Comparison of ENCODE assay signal across 21 cellular contexts in genomic region chr10:114334301-114334700, GRCh38.
DNase-seq lines count a peak whose midpoint lies in the region; ATAC-seq and TF ChIP-seq lines count a peak whose summit lies in the region.
"Had no signal": no experiment of that assay in that cellular context is flagged by ENCODE, and none has a peak within 500 bp of the region (broad histone marks: within the 10 kb centered on the region; RNA-seq: fewer than 3 reads in every experiment).

No MANE protein-coding gene starts in this region.

- H2AK5ac ChIP-seq in trophoblast cell (ENCODE audit: low read length), result no peak overlapping the region

- no peaks in the 10 kb centered on the region for H3K27me3 ChIP-seq in BLaER1
- H3K27me3 ChIP-seq in MM.1S (replicated peaks; ENCODE audit: insufficient read depth, low read length), result no peaks in the 10 kb centered on the region
- H3K27me3 ChIP-seq in trophoblast cell (ENCODE audit: insufficient read depth, low read length), result no peaks in the 10 kb centered on the region
- H3K27me3 ChIP-seq in CD4-positive, alpha-beta memory T cell (ENCODE audit: insufficient read depth, low read length), result no peaks in the 10 kb centered on the region
- H3K27me3 ChIP-seq: esophagus muscularis mucosa had no signal

- intact Hi-C loops in CD4-positive, alpha-beta memory T cell (cut with micrococcal nuclease), result no loop called here
- intact Hi-C loops in activated T-helper 1 cell treated with anti-CD3 and anti-CD28 coated beads, Interleukin-12 subunit alpha, Interleukin-12 subunit beta, Interleukin-2, Interleukin-4 antibody, amounts not matched to agents 30 ng/mL and 10 ng/mL and 1 ng/mL, durations not matched to agents 14 hours and 24 hours and 36 hours (cut with micrococcal nuclease), result no loop called here

- H2AFZ ChIP-seq in MM.1S (ENCODE audit: low read length) (no peak overlapping the region), trophoblast cell (ENCODE audit: insufficient read depth, low read length, poor library complexity) (no peak overlapping the region)

- H4K12ac ChIP-seq in trophoblast cell (ENCODE audit: low read depth, low read length), result no peak overlapping the region

- H3K4me3 ChIP-seq in BLaER1, result no peak overlapping the region
- H3K4me3 ChIP-seq in MM.1S (ENCODE audit: low read length), result no peak overlapping the region
- no peak overlapping the region for H3K4me3 ChIP-seq in astrocyte of the spinal cord (ENCODE audit: low read depth, low read length)
- H3K4me3 ChIP-seq in trophoblast cell (ENCODE audit: low read depth, low read length), result no peak overlapping the region
- H3K4me3 ChIP-seq in CD4-positive, alpha-beta memory T cell (ENCODE audit: low read length in 2 of 2), result no peak overlapping the region
- H3K4me3 ChIP-seq: esophagus muscularis mucosa, GM12878, thoracic aorta had no signal

- H3K4me1 Mint-ChIP-seq in CD4-positive, alpha-beta memory T cell, result no peaks in the 10 kb centered on the region
- peaks cover 26% of the 10 kb centered on the region for H3K4me1 Mint-ChIP-seq in activated T-helper 1 cell treated with anti-CD3 and anti-CD28 coated beads, Interleukin-12 subunit alpha, Interleukin-12 subunit beta, Interleukin-2, Interleukin-4 antibody, amounts not matched to agents 30 ng/mL and 10 ng/mL and 1 ng/mL, durations not matched to agents 14 hours and 24 hours and 36 hours (ENCODE audit: low read depth)

- no peaks in the 10 kb centered on the region for H3K36me3 Mint-ChIP-seq in CD4-positive, alpha-beta memory T cell
- no peaks in the 10 kb centered on the region for H3K36me3 Mint-ChIP-seq in activated T-helper 1 cell treated with anti-CD3 and anti-CD28 coated beads, Interleukin-12 subunit alpha, Interleukin-12 subunit beta, Interleukin-2, Interleukin-4 antibody, amounts not matched to agents 30 ng/mL and 10 ng/mL and 1 ng/mL, durations not matched to agents 14 hours and 24 hours and 36 hours (ENCODE audit: low read depth)
- H3K36me3 Mint-ChIP-seq: naive thymus-derived CD4-positive, alpha-beta T cell; stimulated activated naive B cell treated with anti-CD40 and anti-IgM and Interleukin-4, amounts not matched to agents 10 μg/mL and 1 μg/mL and 100 μg/mL, for 72 hours had no signal

- DNase-seq in MM.1S (peak; percentile 53), astrocyte of the spinal cord (ENCODE audit: low read depth, low spot score) (peak; percentile 46), trophoblast cell (no peak), activated gamma-delta T cell (lab: John Stamatoyannopoulos, UW) (no peak)
- DNase-seq in CD4-positive, alpha-beta memory T cell, result no peak
- no peak for DNase-seq in activated T-helper 1 cell treated with anti-CD3 and anti-CD28 coated beads, Interleukin-12 subunit alpha, Interleukin-12 subunit beta, Interleukin-2, Interleukin-4 antibody, amounts not matched to agents 30 ng/mL and 10 ng/mL and 1 ng/mL, durations not matched to agents 14 hours and 24 hours and 36 hours (ENCODE audit: low spot score)
- DNase-seq: activated CD4-positive, alpha-beta T cell treated with anti-CD3 and anti-CD28 coated beads, Interleukin-2, amount 10 ng/mL, durations not matched to agents 7 days and 5 days; activated naive CD4-positive, alpha-beta T cell; anterior cingulate cortex; effector CD8-positive, alpha-beta T cell; mesendoderm; naive thymus-derived CD4-positive, alpha-beta T cell; NCI-H1417; NCI-H510A; stimulated activated CD4-positive, alpha-beta T cell treated with anti-CD3 and anti-CD28 coated beads, Interleukin-1b, Interleukin-23, amount 100 ng/mL, for 48 hours; stimulated activated naive B cell treated with anti-CD40 and anti-IgM and Interleukin-4, amounts not matched to agents 10 μg/mL and 1 μg/mL and 100 μg/mL, for 72 hours had no signal

- H4K20me1 ChIP-seq in BLaER1, result no peaks in the 10 kb centered on the region
- no peaks in the 10 kb centered on the region for H4K20me1 ChIP-seq in MM.1S (ENCODE audit: insufficient read depth, low read length)

- H3K9me2 ChIP-seq in MM.1S (replicated peaks; ENCODE audit: insufficient read depth, low read length), result no peaks in the 10 kb centered on the region

- H3K4me1 ChIP-seq in BLaER1 (peaks cover 73% of the 10 kb centered on the region), MM.1S (ENCODE audit: low read length) (peaks cover 52% of the 10 kb centered on the region), trophoblast cell (ENCODE audit: control insufficient read depth in 1 of 2, insufficient read depth in 2 of 2, low read length in 2 of 2) (peaks cover 20 to 21% of the 10 kb centered on the region in 2 experiments)
- no peaks in the 10 kb centered on the region for H3K4me1 ChIP-seq in CD4-positive, alpha-beta memory T cell (ENCODE audit: insufficient read depth, low read length)

- no peak overlapping the region for H3K23ac ChIP-seq in trophoblast cell (ENCODE audit: low read length)

- H2BK12ac ChIP-seq in trophoblast cell (ENCODE audit: low read length), result no peak overlapping the region

- H3K4me2 ChIP-seq in BLaER1, result peak overlapping the region; percentile 60
- peak overlapping the region; percentile 23; the same call in 1 of the 2 replicates for H3K4me2 ChIP-seq in MM.1S (ENCODE audit: low read depth, low read length)
- no peak overlapping the region for H3K4me2 ChIP-seq in trophoblast cell (ENCODE audit: low read length)

- no peak overlapping the region for H4K91ac ChIP-seq in trophoblast cell (ENCODE audit: low read depth, low read length)

- peaks cover 6% of the 10 kb centered on the region; the same call in 1 of the 2 replicates for H3F3A ChIP-seq in MM.1S (ENCODE audit: insufficient read depth, low read length)

- peak overlapping the region; percentile 25 for H4K8ac ChIP-seq in trophoblast cell (ENCODE audit: low read depth, low read length)

- CTCF ChIA-PET in CD4-positive, alpha-beta memory T cell (lab: Charles Lee; ENCODE audit: partially characterized antibody), result no interaction called here

- no peak overlapping the region for H2BK5ac ChIP-seq in trophoblast cell (ENCODE audit: low read depth, low read length, poor library complexity)

- H3K27ac ChIP-seq in BLaER1 (no peak overlapping the region), MM.1S (ENCODE audit: low read length) (no peak overlapping the region), trophoblast cell (ENCODE audit: low read depth, low read length) (no peak overlapping the region)
- H3K27ac ChIP-seq in CD4-positive, alpha-beta memory T cell (ENCODE audit: low read depth, low read length), result no peak overlapping the region
- H3K27ac ChIP-seq: esophagus muscularis mucosa had no signal

- peak overlapping the region; percentile 18 for H3K18ac ChIP-seq in trophoblast cell (ENCODE audit: low read length)

- no peak for ATAC-seq in GM19397 (IDR thresholded peaks at IDR 0.05; ENCODE audit: unreplicated experiment)
- ATAC-seq: GM12878; naive thymus-derived CD4-positive, alpha-beta T cell; stimulated activated naive B cell treated with anti-CD40 and anti-IgM and Interleukin-4, amounts not matched to agents 10 μg/mL and 1 μg/mL and 100 μg/mL, for 72 hours had no signal

- H3K36me3 ChIP-seq in BLaER1 (no peaks in the 10 kb centered on the region), MM.1S (replicated peaks; ENCODE audit: insufficient read depth, low read length) (no peaks in the 10 kb centered on the region), trophoblast cell (ENCODE audit: control insufficient read depth in 1 of 2, insufficient read depth in 2 of 2, low read length in 2 of 2) (peaks cover 12 to 13% of the 10 kb centered on the region in 2 experiments)
- no peaks in the 10 kb centered on the region for H3K36me3 ChIP-seq in CD4-positive, alpha-beta memory T cell (ENCODE audit: insufficient read depth, low read length)
- H3K36me3 ChIP-seq: thoracic aorta had no signal

- peak overlapping the region; percentile 8 for H3K4ac ChIP-seq in trophoblast cell (ENCODE audit: low read depth, low read length)

- POLR2A ChIA-PET in CD4-positive, alpha-beta memory T cell (lab: Charles Lee; ENCODE audit: partially characterized antibody), result no interaction called here

- no peak for TF ChIP-seq CTCF in MM.1S (IDR thresholded peaks at IDR 0.05; ENCODE audit: low read length)
- TF ChIP-seq CTCF in astrocyte of the spinal cord (IDR thresholded peaks at IDR 0.05; ENCODE audit: low read depth, low read length), result no peak

- H3K9ac ChIP-seq in BLaER1 (no peak overlapping the region), MM.1S (ENCODE audit: low read length) (no peak overlapping the region), trophoblast cell (ENCODE audit: low read length) (no peak overlapping the region)

- H3K27me3 Mint-ChIP-seq in CD4-positive, alpha-beta memory T cell, result peaks cover 1 to 3% of the 10 kb centered on the region in 2 donors
- peaks cover 6% of the 10 kb centered on the region for H3K27me3 Mint-ChIP-seq in activated T-helper 1 cell treated with anti-CD3 and anti-CD28 coated beads, Interleukin-12 subunit alpha, Interleukin-12 subunit beta, Interleukin-2, Interleukin-4 antibody, amounts not matched to agents 30 ng/mL and 10 ng/mL and 1 ng/mL, durations not matched to agents 14 hours and 24 hours and 36 hours (ENCODE audit: insufficient read depth)
- H3K27me3 Mint-ChIP-seq: stimulated activated naive B cell treated with anti-CD40 and anti-IgM and Interleukin-4, amounts not matched to agents 10 μg/mL and 1 μg/mL and 100 μg/mL, for 72 hours had no signal

- H3K4me3 Mint-ChIP-seq in CD4-positive, alpha-beta memory T cell, result no peak overlapping the region
- H3K4me3 Mint-ChIP-seq in activated T-helper 1 cell treated with anti-CD3 and anti-CD28 coated beads, Interleukin-12 subunit alpha, Interleukin-12 subunit beta, Interleukin-2, Interleukin-4 antibody, amounts not matched to agents 30 ng/mL and 10 ng/mL and 1 ng/mL, durations not matched to agents 14 hours and 24 hours and 36 hours, result no peak overlapping the region
- H3K4me3 Mint-ChIP-seq: activated CD4-positive, alpha-beta T cell treated with anti-CD3 and anti-CD28 coated beads, Interleukin-2, amount 10 ng/mL, durations not matched to agents 7 days and 5 days; naive thymus-derived CD4-positive, alpha-beta T cell; stimulated activated naive B cell treated with anti-CD40 and anti-IgM and Interleukin-4, amounts not matched to agents 10 μg/mL and 1 μg/mL and 100 μg/mL, for 72 hours had no signal

- H3K27ac Mint-ChIP-seq in CD4-positive, alpha-beta memory T cell, result peak overlapping the region in 1 of 7 donors; percentile 32
- H3K27ac Mint-ChIP-seq in activated T-helper 1 cell treated with anti-CD3 and anti-CD28 coated beads, Interleukin-12 subunit alpha, Interleukin-12 subunit beta, Interleukin-2, Interleukin-4 antibody, amounts not matched to agents 30 ng/mL and 10 ng/mL and 1 ng/mL, durations not matched to agents 14 hours and 24 hours and 36 hours, result no peak overlapping the region
- H3K27ac Mint-ChIP-seq: activated CD4-positive, alpha-beta T cell treated with anti-CD3 and anti-CD28 coated beads, Interleukin-2, amount 10 ng/mL, durations not matched to agents 7 days and 5 days; stimulated activated naive B cell treated with anti-CD40 and anti-IgM and Interleukin-4, amounts not matched to agents 10 μg/mL and 1 μg/mL and 100 μg/mL, for 72 hours had no signal

- H3K9me3 Mint-ChIP-seq in CD4-positive, alpha-beta memory T cell, result peaks cover 0 to 3% (median 0%) of the 10 kb centered on the region in 8 donors
- no peaks in the 10 kb centered on the region for H3K9me3 Mint-ChIP-seq in activated T-helper 1 cell treated with anti-CD3 and anti-CD28 coated beads, Interleukin-12 subunit alpha, Interleukin-12 subunit beta, Interleukin-2, Interleukin-4 antibody, amounts not matched to agents 30 ng/mL and 10 ng/mL and 1 ng/mL, durations not matched to agents 14 hours and 24 hours and 36 hours
- H3K9me3 Mint-ChIP-seq: activated CD4-positive, alpha-beta T cell treated with anti-CD3 and anti-CD28 coated beads, Interleukin-2, amount 10 ng/mL, durations not matched to agents 7 days and 5 days; naive thymus-derived CD4-positive, alpha-beta T cell; stimulated activated naive B cell treated with anti-CD40 and anti-IgM and Interleukin-4, amounts not matched to agents 10 μg/mL and 1 μg/mL and 100 μg/mL, for 72 hours had no signal

- H3K79me2 ChIP-seq in MM.1S (ENCODE audit: low read length) (no peaks in the 10 kb centered on the region), trophoblast cell (ENCODE audit: control insufficient read depth, insufficient read depth, low read length, poor library complexity) (no peaks in the 10 kb centered on the region)

- no CpG with 5 or more reads among the region's 6 CpGs for WGBS in trophoblast cell (ENCODE audit: extremely low coverage, insufficient coverage, insufficient read length)

- H3K79me1 ChIP-seq in trophoblast cell (ENCODE audit: low read length), result peaks cover 10% of the 10 kb centered on the region

- H3K14ac ChIP-seq in trophoblast cell (ENCODE audit: low read length), result no peak overlapping the region

- H3K9me3 ChIP-seq in BLaER1 (no peaks in the 10 kb centered on the region), MM.1S (replicated peaks; ENCODE audit: insufficient read depth, low read length) (no peaks in the 10 kb centered on the region), trophoblast cell (ENCODE audit: insufficient read depth, low read depth, low read length) (no peaks in the 10 kb centered on the region)
- H3K9me3 ChIP-seq in CD4-positive, alpha-beta memory T cell (ENCODE audit: control insufficient read depth in 1 of 2, low read length in 2 of 2), result no peaks in the 10 kb centered on the region
- H3K9me3 ChIP-seq: esophagus muscularis mucosa, thoracic aorta had no signal

- no peak overlapping the region for H2BK120ac ChIP-seq in trophoblast cell (ENCODE audit: insufficient read depth, low read length, poor library complexity)

- in situ Hi-C loops in astrocyte of the spinal cord (cut with HindIII; ENCODE audit: low sequenced_read_pairs), result no loop called here

Comparison
In these comparisons a context has a peak if more than half of its experiments do, and no peak if none do; other contexts are left out.
1. DNase-seq: peak in MM.1S (single experiment) and astrocyte of the spinal cord (single experiment); none in trophoblast cell (0 of 2), CD4-positive, alpha-beta memory T cell (0 of 5), activated T-helper 1 cell treated with anti-CD3 and anti-CD28 coated beads, Interleukin-12 subunit alpha, Interleukin-12 subunit beta, Interleukin-2, Interleukin-4 antibody, amounts not matched to agents 30 ng/mL and 10 ng/mL and 1 ng/mL, durations not matched to agents 14 hours and 24 hours and 36 hours (single experiment) and activated gamma-delta T cell (single experiment).